21 cellular contexts compared by ENCODE assay signal in genomic region chrX:69543572-69543971, GRCh38. TPM values are rescaled to one million over a fixed set of nuclear protein-coding genes. Genes with fewer than 3 reads are reported as not detected.
"Had no signal": no experiment of that assay in that cellular context is flagged by ENCODE, and none has a peak within 500 bp of the region (broad histone marks: within the 10 kb centered on the region; RNA-seq: fewer than 3 reads in every experiment).

No MANE protein-coding gene starts in this region.

- H3K4me1 ChIP-seq: Peyer's patch, SJSA1 had no signal

- H3K4me3 ChIP-seq: adrenal gland, Peyer's patch, SJSA1 had no signal

- H3K9me3 ChIP-seq: adrenal gland, Peyer's patch, SJSA1 had no signal

- H3K27me3 ChIP-seq: Peyer's patch, SJSA1 had no signal

- DNase-seq: activated CD4-positive, alpha-beta T cell treated with anti-CD3 and anti-CD28 coated beads, Interleukin-2, amount 10 ng/mL, durations not matched to agents 24 days and 14 days; activated CD4-positive, alpha-beta T cell treated with anti-CD3 and anti-CD28 coated beads, Interleukin-2, amount 50 U/mL, for 4 hours; activated CD8-positive, alpha-beta T cell treated with anti-CD3 and anti-CD28 coated beads for 36 hours; activated effector memory CD4-positive, alpha-beta T cell treated with anti-CD3 and anti-CD28 coated beads, Interleukin-2, amount 50 U/mL, for 16 hours; activated naive CD4-positive, alpha-beta T cell treated with Interleukin-2 at 50 U/mL for 16 hours; activated T-cell treated with anti-CD3 and anti-CD28 coated beads, Interleukin-2, amount 50 U/mL, for 1 hour; activated T-cell treated with anti-CD3 and anti-CD28 coated beads, Interleukin-2, amount 50 U/mL, for 72 hours; adrenal gland; caudate nucleus; cerebellar nuclear complex; Karpas-422; KBM-7; NCI-H1105; NCI-H1417 treated with DMSO at 0.1 percent for 48 hours; NCI-H1694 treated with DMSO at 0.1 percent for 48 hours; NCI-H2029; NCI-H510A treated with DMSO at 0.1 percent for 48 hours; Peyer's patch; RPMI8226; SHP77 treated with DMSO at 0.1 percent for 48 hours had no signal

- H3K27ac ChIP-seq: adrenal gland, Peyer's patch, SJSA1 had no signal

- H3K36me3 ChIP-seq: adrenal gland, Peyer's patch, SJSA1 had no signal

RNA-seq across cellular contexts. Expression of gene NALF2, which starts 39.4 kb away (rescaled TPM):
- total RNA-seq: SJSA1 had no signal
